ENCODE assay signal across 8 cellular contexts in genomic region chr2:202238234-202239197, GRCh38. TPM values are rescaled to one million over a fixed set of nuclear protein-coding genes. Genes with fewer than 3 reads are reported as not detected.
DNase-seq lines count a peak whose midpoint lies in the region; ATAC-seq and TF ChIP-seq lines count a peak whose summit lies in the region.

SUMO1 (minus strand) TSS chr2:202238597; CDS start chr2:202238451, 146 bp downstream.

- H3K9me3 ChIP-seq in hepatocyte (ENCODE audit: low read depth) (no peaks in the 10 kb centered on the region), aorta (ENCODE audit: control insufficient read depth, low read length) (no peaks in the 10 kb centered on the region)

- DNase-seq in NCI-H2081 (lab: John Stamatoyannopoulos, UW), result peak; percentile 83 to 94
- peak; percentile 51 for DNase-seq in T1000 (lab: John Stamatoyannopoulos, UW)
- peak; percentile 95 for DNase-seq in astrocyte of the hippocampus (ENCODE audit: low read depth, low spot score)
- peak; percentile 92 for DNase-seq in hepatocyte (ENCODE audit: low spot score)
- peak; percentile 79 for DNase-seq in renal cortical epithelial cell (ENCODE audit: low read depth)
- peak; percentile 95 to 98 for DNase-seq in aorta

- H3K4me1 ChIP-seq in hepatocyte (ENCODE audit: insufficient read depth), result peaks cover 9% of the 10 kb centered on the region
- no peaks in the 10 kb centered on the region for H3K4me1 ChIP-seq in aorta (ENCODE audit: control insufficient read depth in 1 of 2, insufficient read depth in 2 of 2, low read length in 2 of 2)

- no peak for TF ChIP-seq CTCF in hepatocyte (IDR thresholded peaks at IDR 0.05; ENCODE audit: poor library complexity)

- WGBS in hepatocyte (ENCODE audit: low lambda C conversion rate, missing lambda C conversion rate), result 5% methylated on average over 32 of the region's 54 CpGs
- 2% methylated on average over 44 to 54 of the region's 54 CpGs for WGBS in aorta, 2 donors

- H3K27ac ChIP-seq in hepatocyte (peak within 1 kb of the TSS; percentile 96), aorta (ENCODE audit: low read depth in 1 of 2, low read length in 2 of 2) (peak within 1 kb of the TSS in 1 of 2 donors; percentile 87)

- H3K4me3 ChIP-seq in hepatocyte (peak within 1 kb of the TSS; percentile 98), aorta (ENCODE audit: low read length in 2 of 2) (peak within 1 kb of the TSS; percentile 90 to 98)

- H3K4me2 ChIP-seq in hepatocyte, result peak within 1 kb of the TSS; percentile 87

- H3K9me2 ChIP-seq in hepatocyte (replicated peaks; ENCODE audit: insufficient read depth), result no peaks in the 10 kb centered on the region

- peak within 1 kb of the TSS; percentile 100 for H2AFZ ChIP-seq in hepatocyte

- ATAC-seq in GM18511 (IDR thresholded peaks at IDR 0.05; ENCODE audit: unreplicated experiment) (peak; percentile 97), HG03025 (IDR thresholded peaks at IDR 0.05; ENCODE audit: low FRiP score, unreplicated experiment) (peak; percentile 96), aorta (ENCODE audit: low FRiP score) (peak; percentile 97)

- intact Hi-C loops in aorta (cut with DNase I), result no loop called here

- H3K36me3 ChIP-seq in hepatocyte (replicated peaks; ENCODE audit: insufficient read depth, low read depth), result no peaks in the 10 kb centered on the region
- H3K36me3 ChIP-seq in aorta (ENCODE audit: control insufficient read depth in 1 of 2, insufficient read depth in 2 of 2, low read length in 1 of 2), result no peaks in the 10 kb centered on the region

- peaks cover 40% of the 10 kb centered on the region for H4K20me1 ChIP-seq in hepatocyte (ENCODE audit: insufficient read depth, poor library complexity, severe bottlenecking)

- peaks cover 46% of the 10 kb centered on the region for H3K79me2 ChIP-seq in hepatocyte

- H3K27me3 ChIP-seq in hepatocyte (no peaks in the 10 kb centered on the region), aorta (ENCODE audit: control insufficient read depth in 1 of 2, insufficient read depth in 2 of 2, low read length in 1 of 2) (no peaks in the 10 kb centered on the region)

RNA-seq across cellular contexts. Expression of gene SUMO1, which starts in this region (rescaled TPM):
- total RNA-seq in hepatocyte (142 and 153 TPM in 2 replicates), renal cortical epithelial cell (133 and 241 TPM in 2 replicates), aorta (10 to 100 TPM; 57.4 to 62.4 TPM)
- polyA plus RNA-seq in hepatocyte (154 and 158 TPM in 2 replicates), aorta (100 to 1,000 TPM in 1 of 2 donors, 10 to 100 TPM in 1; 85.4 to 161 TPM)
